ENCODE assay signal across 22 cellular contexts in the genomic region with DNA sequence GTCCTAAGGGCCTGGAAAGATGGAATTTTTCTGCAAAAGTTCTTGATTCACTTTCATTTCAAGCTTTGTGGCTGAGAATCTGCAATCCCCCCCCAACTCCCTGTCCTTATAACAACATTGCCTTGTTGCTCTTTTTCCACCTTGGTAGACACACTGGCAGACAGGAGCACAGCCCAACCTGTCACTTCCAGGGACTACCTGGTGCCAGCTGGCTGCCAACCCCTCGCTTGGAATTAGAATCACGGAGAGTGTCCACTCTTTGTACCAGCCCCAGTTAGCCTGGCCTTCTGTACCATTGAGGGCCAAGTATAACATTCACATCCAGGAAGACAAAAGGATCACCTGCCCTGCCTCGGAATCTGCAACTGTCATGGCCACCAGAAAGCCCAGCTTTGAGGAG.
"Had no signal": no experiment of that assay in that cellular context is flagged by ENCODE, and none has a peak within 500 bp of the region (broad histone marks: within the 10 kb centered on the region; RNA-seq: fewer than 3 reads in every experiment).

No MANE protein-coding gene starts in this region.

- H3K4me3 Mint-ChIP-seq: IgD-negative memory B cell had no signal

- H3K4me1 ChIP-seq: SJCRH30 had no signal

- H3K27ac ChIP-seq: HL-60, KMS-11, SJCRH30 had no signal

- H3K27me3 ChIP-seq: SJCRH30 had no signal

- H3K36me3 Mint-ChIP-seq: IgD-negative memory B cell had no signal

- H3K4me3 ChIP-seq: K562, SJCRH30 had no signal

- H3K27ac Mint-ChIP-seq: IgD-negative memory B cell had no signal

- H3K4me1 Mint-ChIP-seq: IgD-negative memory B cell had no signal

- H3K9me3 ChIP-seq: SJCRH30 had no signal

- H3K9me3 Mint-ChIP-seq: IgD-negative memory B cell had no signal

- DNase-seq: Kasumi-1, MM.1S, NCI-H1092 treated with DMSO at 0.1 percent for 48 hours, NCI-H1436, NCI-H187, NCI-H2029, NCI-H2081 treated with DMSO at 0.1 percent for 48 hours, NCI-H2171, NCI-H226, NCI-H446, NCI-H510A, NCI-H524 treated with DMSO at 0.1 percent for 48 hours, NCI-H69, NCI-H774, RPMI8226, SHP77 treated with DMSO at 0.1 percent for 48 hours, SJCRH30 had no signal

- H3K27me3 Mint-ChIP-seq: IgD-negative memory B cell had no signal

- ATAC-seq: K562, SK-N-SH treated with all-trans-retinoic acid at 6 μM for 48 hours had no signal
